In the genomic region with DNA sequence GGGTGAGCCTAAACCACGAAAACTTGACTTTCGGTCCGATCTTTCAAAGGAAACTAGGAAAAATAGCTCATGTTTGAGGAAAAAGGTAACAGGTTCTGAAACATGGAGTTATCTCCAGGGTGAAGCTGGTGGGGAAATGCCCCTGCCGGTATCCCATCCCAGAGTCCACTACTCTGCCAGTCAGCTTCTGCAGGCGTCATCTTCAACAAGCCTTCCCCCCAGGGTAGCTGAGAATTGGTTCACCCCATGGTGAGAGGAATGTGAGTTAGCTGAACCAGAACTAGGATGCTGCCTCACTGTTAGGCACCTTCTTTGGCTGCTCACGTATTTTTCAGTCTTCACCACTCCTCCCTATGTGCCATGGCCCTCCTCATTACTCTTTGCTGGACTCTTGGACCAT, we compare ENCODE assay signal across 1 cellular context.
TF ChIP-seq lines count a peak whose summit lies in the region.

No MANE protein-coding gene starts in this region.

TF ChIP-seq in H1, 55 proteins besides CTCF, POLR2A, EP300 and RAD21:
- TF ChIP-seq SP1 (IDR thresholded peaks at IDR 0.05; ENCODE audit: low read depth, low read length) (no peak), TEAD4 (IDR thresholded peaks at IDR 0.05; ENCODE audit: low read depth, low read length) (peak; percentile 24; the same call in 1 of the 2 replicates)
